Comparison of ENCODE assay signal across 26 cellular contexts in the genomic region with DNA sequence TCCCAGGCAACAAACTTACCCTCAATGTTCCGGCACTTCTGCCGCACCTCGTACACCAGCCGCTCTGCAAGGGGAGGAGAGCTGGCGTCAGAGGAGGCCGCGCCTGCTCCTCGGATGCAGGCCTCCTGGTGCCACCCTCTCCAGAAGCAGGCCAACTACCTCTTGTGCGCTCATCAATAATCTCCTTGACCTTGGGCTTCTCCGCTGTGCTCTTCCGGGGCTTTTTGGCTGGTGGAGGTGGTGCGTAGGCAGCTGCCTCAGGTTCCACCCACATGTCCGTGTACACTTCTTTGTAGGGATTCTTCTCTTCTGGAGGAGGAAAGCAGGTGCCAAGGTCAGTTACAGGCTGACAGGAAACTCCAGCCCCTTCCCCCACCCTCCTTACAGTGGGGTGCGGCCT.
"Had no signal": no experiment of that assay in that cellular context is flagged by ENCODE, and none has a peak within 500 bp of the region (broad histone marks: within the 10 kb centered on the region; RNA-seq: fewer than 3 reads in every experiment).

No MANE protein-coding gene starts in this region.

- H3K27me3 Mint-ChIP-seq: naive thymus-derived CD8-positive, alpha-beta T cell; stimulated activated naive B cell treated with anti-CD40 and anti-IgM and Interleukin-4, amounts not matched to agents 10 μg/mL and 1 μg/mL and 100 μg/mL, for 72 hours; type B pancreatic cell had no signal

- H3K27ac ChIP-seq: esophagus squamous epithelium, heart right ventricle, left lung, ovary, psoas muscle, skin epidermis, stomach, tibial artery had no signal

- H3K4me3 ChIP-seq: dorsolateral prefrontal cortex, esophagus squamous epithelium, heart right ventricle, left lung, ovary, psoas muscle, skin epidermis, stomach, tibial artery had no signal

- H3K36me3 ChIP-seq: ovary had no signal

- H3K4me3 Mint-ChIP-seq: nephron progenitor cell; stimulated activated naive B cell treated with anti-CD40 and anti-IgM and Interleukin-4, amounts not matched to agents 10 μg/mL and 1 μg/mL and 100 μg/mL, for 72 hours; type B pancreatic cell had no signal

- H3K4me1 ChIP-seq: psoas muscle had no signal

- H3K9me3 Mint-ChIP-seq: naive thymus-derived CD8-positive, alpha-beta T cell; nephron progenitor cell; stimulated activated naive B cell treated with anti-CD40 and anti-IgM and Interleukin-4, amounts not matched to agents 10 μg/mL and 1 μg/mL and 100 μg/mL, for 72 hours; type B pancreatic cell had no signal

- H3K27me3 ChIP-seq: dorsolateral prefrontal cortex, esophagus squamous epithelium, heart right ventricle, left lung, ovary, stomach, tibial artery had no signal

- ATAC-seq: heart right ventricle; left cardiac atrium; left lung; naive thymus-derived CD8-positive, alpha-beta T cell; psoas muscle; right cardiac atrium; stimulated activated naive B cell treated with anti-CD40 and anti-IgM and Interleukin-4, amounts not matched to agents 10 μg/mL and 1 μg/mL and 100 μg/mL, for 72 hours had no signal

- H3K27ac Mint-ChIP-seq: nephron progenitor cell; stimulated activated naive B cell treated with anti-CD40 and anti-IgM and Interleukin-4, amounts not matched to agents 10 μg/mL and 1 μg/mL and 100 μg/mL, for 72 hours; type B pancreatic cell had no signal

- DNase-seq: dorsolateral prefrontal cortex; effector CD4-positive, alpha-beta T cell; erythroblast; esophagus squamous epithelium; foreskin melanocyte; glutamatergic neuron; heart right ventricle; hippocampal formation; left cardiac atrium; left lung; mammary epithelial cell; mesendoderm; midbrain; naive thymus-derived CD8-positive, alpha-beta T cell; nephron progenitor cell; occipital lobe; ovary; psoas muscle; stimulated activated CD4-positive, alpha-beta T cell treated with anti-CD3 and anti-CD28 coated beads, Interleukin-15, amount 100 ng/mL, for 24 hours; stimulated activated CD4-positive, alpha-beta T cell treated with anti-CD3 and anti-CD28 coated beads, Interleukin-2, amount 100 ng/mL, for 48 hours; stimulated activated naive B cell treated with anti-CD40 and anti-IgM and Interleukin-4, amounts not matched to agents 10 μg/mL and 1 μg/mL and 100 μg/mL, for 72 hours; stomach; tibial artery had no signal

- H3K9me3 ChIP-seq: esophagus squamous epithelium, heart right ventricle, left lung, ovary, psoas muscle, stomach, tibial artery had no signal
